In the genomic region with DNA sequence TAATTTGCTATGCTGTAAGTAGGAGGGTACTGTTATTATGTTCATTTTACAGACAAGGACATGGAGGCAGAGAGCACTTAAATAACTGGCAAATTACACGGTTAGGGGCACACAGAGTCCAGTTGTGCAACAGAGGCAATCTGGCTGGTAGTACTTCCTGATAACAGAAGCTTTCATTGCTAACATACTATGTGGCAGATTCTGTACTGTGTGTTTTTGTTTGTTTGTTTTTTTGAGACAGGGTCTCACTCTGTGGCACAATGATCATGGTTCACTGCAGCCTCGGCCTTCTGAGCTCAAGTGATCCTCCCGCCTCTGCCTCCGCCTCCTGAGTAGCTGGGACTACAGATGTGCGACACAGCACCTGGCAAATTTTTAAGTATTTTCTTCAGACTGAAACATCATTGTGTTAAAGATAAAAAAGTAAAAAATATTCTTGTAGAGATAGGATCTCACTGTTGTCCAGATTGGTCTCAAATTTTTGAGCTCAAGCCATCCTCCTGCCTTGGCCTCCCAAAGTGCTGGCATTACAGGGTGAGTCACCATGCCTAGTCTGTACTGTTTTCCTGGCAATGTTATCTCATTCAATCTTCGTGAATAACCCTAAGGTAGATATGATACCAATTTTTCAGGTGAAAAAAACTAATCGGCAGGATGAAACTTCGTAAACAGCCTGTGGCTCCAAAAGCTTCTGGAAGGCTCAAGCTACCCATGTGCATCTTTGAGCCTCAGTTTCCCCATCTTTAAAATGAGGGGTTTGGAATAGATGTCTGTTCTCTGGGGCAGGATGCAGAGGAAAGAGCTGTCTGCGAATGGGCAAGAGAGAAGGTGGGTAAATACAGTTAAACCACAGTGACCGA, we compare ENCODE assay signal across 8 cellular contexts. TPM values are rescaled to one million over a fixed set of nuclear protein-coding genes. Genes with fewer than 3 reads are reported as not detected.
DNase-seq lines count a peak whose midpoint lies in the region; ATAC-seq and TF ChIP-seq lines count a peak whose summit lies in the region.

No MANE protein-coding gene starts in this region.

- in situ Hi-C loops in astrocyte of the cerebellum (cut with HindIII; ENCODE audit: low sequenced_read_pairs), result no loop called here

- H3K9me3 ChIP-seq in AG04450 (ENCODE audit: control insufficient read depth, insufficient read depth, low read length), result no peaks in the 10 kb centered on the region; the same call in 1 of the 2 replicates
- no peaks in the 10 kb centered on the region for H3K9me3 ChIP-seq in KOPT-K1 (ENCODE audit: insufficient read depth, low read length, poor library complexity, severe bottlenecking)

- peak overlapping the region; percentile 90 for H3K4me3 ChIP-seq in AG04450 (ENCODE audit: low read depth, low read length)
- H3K4me3 ChIP-seq in astrocyte of the cerebellum (ENCODE audit: low read depth, low read length), result peak overlapping the region; percentile 81

- H3K27me3 ChIP-seq in AG04450 (ENCODE audit: control insufficient read depth, insufficient read depth, low read length), result no peaks in the 10 kb centered on the region

- DNase-seq in AG04450 (ENCODE audit: low read depth, low spot score) (no peak), astrocyte of the cerebellum (ENCODE audit: low read depth) (no peak), memory B cell (ENCODE audit: low spot score in 2 of 2) (no peak), hypothalamus (lab: John Stamatoyannopoulos, UW) (no peak), UCSD-AML1 (lab: John Stamatoyannopoulos, UW; ENCODE audit: unreplicated experiment) (no peak), NCI-H2171 treated with DMSO at 0.1 percent for 48 hours (lab: John Stamatoyannopoulos, UW) (no peak)

- peaks cover 22% of the 10 kb centered on the region for H3K36me3 ChIP-seq in KOPT-K1 (ENCODE audit: insufficient read depth, low read length)

- H3K4me1 Mint-ChIP-seq in memory B cell, result peaks cover 12% of the 10 kb centered on the region

- H3K27ac Mint-ChIP-seq in memory B cell, result peak overlapping the region; percentile 96

- H3K27ac ChIP-seq in AG04450 (ENCODE audit: low read depth, low read length), result peak overlapping the region; percentile 92
- H3K27ac ChIP-seq in KOPT-K1 (ENCODE audit: low read depth, low read length, poor library complexity, severe bottlenecking), result peak overlapping the region; percentile 100

- ATAC-seq in memory B cell (ENCODE audit: low read depth), result no peak
- no peak for ATAC-seq in GM18505 (IDR thresholded peaks at IDR 0.05; ENCODE audit: unreplicated experiment)

- H3K4me3 Mint-ChIP-seq in memory B cell, result peak overlapping the region; percentile 98

- CTCF ChIA-PET in AG04450 (lab: Charles Lee), result interaction anchor here (1.4 to 1.6 kb wide), 4 partner anchors 22 to 108 kb away, joined by 3 to 15 read pairs (median 7); no protein-coding TSS in a partner anchor

- H3K9me3 Mint-ChIP-seq in memory B cell, result no peaks in the 10 kb centered on the region

- POLR2A ChIA-PET in AG04450 (lab: Yijun Ruan, JAX), result interaction anchor here (0.6 to 1.6 kb wide), 7 partner anchors 17 to 469 kb away, joined by 3 to 7 read pairs (median 4); a partner anchor contains a TSS

- no peak for TF ChIP-seq POLR2A in GM18505 (IDR thresholded peaks at IDR 0.05; ENCODE audit: borderline replicate concordance, extremely low read depth, insufficient read depth, insufficient read length)

- no peaks in the 10 kb centered on the region for H3K36me3 Mint-ChIP-seq in memory B cell

- TF ChIP-seq CTCF in AG04450 (IDR thresholded peaks at IDR 0.05; ENCODE audit: low read depth, low read length) (no peak), astrocyte of the cerebellum (IDR thresholded peaks at IDR 0.05; ENCODE audit: low read depth, low read length, missing control alignments) (no peak)

- no peaks in the 10 kb centered on the region for H3K27me3 Mint-ChIP-seq in memory B cell

RNA-seq across cellular contexts. Expression of a gene that starts 0.9 kb away (rescaled TPM):
- polyA plus RNA-seq in AG04450 (2011; rRNA removed), result 183 and 275 TPM in 2 replicates
- 34.3 and 58.1 TPM in 2 replicates for polyA minus RNA-seq in AG04450 (2011; rRNA and poly(A)+ RNA removed)
